Comparison of ENCODE assay signal across 9 cellular contexts in the genomic region with DNA sequence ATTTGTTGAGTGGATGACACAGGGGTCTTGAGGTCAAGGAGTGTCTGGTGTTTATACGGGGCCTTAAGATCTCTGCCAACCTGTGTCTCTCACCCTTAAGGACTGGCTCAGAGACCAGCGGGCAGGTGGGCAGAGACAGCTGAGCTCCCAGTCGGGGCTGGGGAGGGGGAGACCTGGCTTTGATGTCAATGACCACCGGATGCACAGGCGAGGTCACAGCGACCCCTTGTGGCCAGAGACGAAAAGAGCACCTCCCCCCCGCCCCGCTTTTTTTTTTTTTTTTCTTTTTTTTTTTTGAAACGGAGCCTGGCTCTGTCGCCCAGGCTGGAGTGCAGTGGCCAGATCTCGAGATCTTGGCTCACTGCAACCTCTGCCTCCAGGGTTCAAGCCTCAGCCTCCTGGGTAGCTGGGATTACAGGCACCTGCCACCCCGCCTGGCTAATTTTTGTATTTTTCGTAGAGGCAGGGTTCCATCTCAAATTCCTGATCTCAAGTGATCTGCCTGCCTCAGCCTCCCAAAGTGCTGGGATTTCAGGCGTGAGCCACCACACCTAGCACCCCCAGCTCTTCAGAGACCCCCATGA. TPM values are rescaled to one million over a fixed set of nuclear protein-coding genes. Genes with fewer than 3 reads are reported as not detected.
DNase-seq lines count a peak whose midpoint lies in the region; ATAC-seq and TF ChIP-seq lines count a peak whose summit lies in the region.
"Had no signal": no experiment of that assay in that cellular context is flagged by ENCODE, and none has a peak within 500 bp of the region (broad histone marks: within the 10 kb centered on the region; RNA-seq: fewer than 3 reads in every experiment).

No MANE protein-coding gene starts in this region.

- H3K36me3 ChIP-seq in gastroesophageal sphincter = peaks cover 0 to 20% of the 10 kb centered on the region in 2 donors
- H3K36me3 ChIP-seq: SJSA1 had no signal

- no peak for TF ChIP-seq POLR2A in gastroesophageal sphincter (IDR thresholded peaks at IDR 0.05)

- no peaks in the 10 kb centered on the region for H3K27me3 ChIP-seq in gastroesophageal sphincter
- H3K27me3 ChIP-seq: SJSA1 had no signal

- no peaks in the 10 kb centered on the region for H3K9me3 Mint-ChIP-seq in activated CD4-positive, alpha-beta T cell treated with anti-CD3 and anti-CD28 coated beads, Interleukin-2, amount 10 ng/mL, durations not matched to agents 7 days and 5 days

- H3K4me3 ChIP-seq in gastroesophageal sphincter = no peak overlapping the region
- H3K4me3 ChIP-seq: SJSA1 had no signal

- no peak overlapping the region for H3K4me3 Mint-ChIP-seq in activated CD4-positive, alpha-beta T cell treated with anti-CD3 and anti-CD28 coated beads, Interleukin-2, amount 10 ng/mL, durations not matched to agents 7 days and 5 days

- H3K27ac ChIP-seq in gastroesophageal sphincter = no peak overlapping the region
- H3K27ac ChIP-seq: SJSA1 had no signal

- H3K27me3 Mint-ChIP-seq in activated CD4-positive, alpha-beta T cell treated with anti-CD3 and anti-CD28 coated beads, Interleukin-2, amount 10 ng/mL, durations not matched to agents 7 days and 5 days = no peaks in the 10 kb centered on the region

- POLR2A ChIA-PET in activated CD4-positive, alpha-beta T cell treated with anti-CD3 and anti-CD28 coated beads, Interleukin-2, amount 10 ng/mL, durations not matched to agents 7 days and 5 days (lab: Charles Lee) = no interaction called here

- no peak for TF ChIP-seq EP300 in gastroesophageal sphincter (IDR thresholded peaks at IDR 0.05)

- H3K4me1 Mint-ChIP-seq in activated CD4-positive, alpha-beta T cell treated with anti-CD3 and anti-CD28 coated beads, Interleukin-2, amount 10 ng/mL, durations not matched to agents 7 days and 5 days = peaks cover 17% of the 10 kb centered on the region

- peaks cover 0 to 12% (median 0%) of the 10 kb centered on the region in 3 donors for H3K4me1 ChIP-seq in gastroesophageal sphincter
- H3K4me1 ChIP-seq: SJSA1 had no signal

- peaks cover 24% of the 10 kb centered on the region for H3K36me3 Mint-ChIP-seq in activated CD4-positive, alpha-beta T cell treated with anti-CD3 and anti-CD28 coated beads, Interleukin-2, amount 10 ng/mL, durations not matched to agents 7 days and 5 days (ENCODE audit: low read depth)

- ATAC-seq in gastroesophageal sphincter = no peak
- no peak for ATAC-seq in GM19324 (IDR thresholded peaks at IDR 0.05; ENCODE audit: low FRiP score, unreplicated experiment)
- ATAC-seq in left lobe of liver = no peak

- H3K27ac Mint-ChIP-seq in activated CD4-positive, alpha-beta T cell treated with anti-CD3 and anti-CD28 coated beads, Interleukin-2, amount 10 ng/mL, durations not matched to agents 7 days and 5 days = no peak overlapping the region

- CTCF ChIA-PET in activated CD4-positive, alpha-beta T cell treated with anti-CD3 and anti-CD28 coated beads, Interleukin-2, amount 10 ng/mL, durations not matched to agents 7 days and 5 days (lab: Charles Lee) = interaction anchor here (0.8 kb wide), 1 partner anchor 585 kb away, joined by 4 read pairs; no protein-coding TSS in a partner anchor

- H3K9me3 ChIP-seq in gastroesophageal sphincter = no peaks in the 10 kb centered on the region
- H3K9me3 ChIP-seq: SJSA1 had no signal

- peak in 3 of 4 experiments; percentile 8 to 59 (median 49) for TF ChIP-seq CTCF in gastroesophageal sphincter (IDR thresholded peaks at IDR 0.05)

- peak; percentile 21 for DNase-seq in DMS79 (lab: John Stamatoyannopoulos, UW)
- peak; percentile 24 for DNase-seq in HK-2 (ENCODE audit: unreplicated experiment)
- DNase-seq in activated CD4-positive, alpha-beta T cell treated with anti-CD3 and anti-CD28 coated beads, Interleukin-2, amount 10 ng/mL, durations not matched to agents 7 days and 5 days = peak; percentile 39
- peak; percentile 32 for DNase-seq in stimulated activated CD4-positive, alpha-beta T cell treated with anti-CD3 and anti-CD28 coated beads, Interleukin-4, amount 100 ng/mL, for 24 hours
- DNase-seq in left lobe of liver (ENCODE audit: low spot score) = no peak

- WGBS in gastroesophageal sphincter (ENCODE audit: low coverage in 1 of 2), 2 donors = 0 to 2% methylated on average over 2 to 7 of the region's 15 CpGs

RNA-seq across cellular contexts. Expression of gene KLK14, which starts 12.1 kb away (rescaled TPM):
- total RNA-seq in activated CD4-positive, alpha-beta T cell treated with anti-CD3 and anti-CD28 coated beads, Interleukin-2, amount 10 ng/mL, durations not matched to agents 7 days and 5 days = under 1 TPM; 0.35 to 0.67 TPM
- total RNA-seq in gastroesophageal sphincter = not detected
- total RNA-seq in left lobe of liver = not detected
- total RNA-seq: SJSA1, urinary bladder had no signal

RNA-seq across cellular contexts. Expression of gene CTU1, which starts 13.4 kb away (rescaled TPM):
- 1 to 10 TPM; 8.5 to 10.0 TPM for total RNA-seq in activated CD4-positive, alpha-beta T cell treated with anti-CD3 and anti-CD28 coated beads, Interleukin-2, amount 10 ng/mL, durations not matched to agents 7 days and 5 days
- 10 to 100 TPM in 3 of 4 donors, 1 to 10 TPM in 1; 9.8 to 12.8 (median 11.4) TPM for total RNA-seq in gastroesophageal sphincter
- total RNA-seq in left lobe of liver = 4.4 TPM

RNA-seq across cellular contexts. Expression of gene KLK13, which starts 29.9 kb away (rescaled TPM):
- total RNA-seq in activated CD4-positive, alpha-beta T cell treated with anti-CD3 and anti-CD28 coated beads, Interleukin-2, amount 10 ng/mL, durations not matched to agents 7 days and 5 days = not detected
- total RNA-seq in gastroesophageal sphincter (1 to 10 TPM in 3 of 4 donors, not detected in 1; 1.3 to 6.1 (median 5.1) TPM), left lobe of liver (not detected)
- total RNA-seq: SJSA1, urinary bladder had no signal

RNA-seq across cellular contexts. Expression of gene SIGLEC9, which starts 29.9 kb away (rescaled TPM):
- total RNA-seq in activated CD4-positive, alpha-beta T cell treated with anti-CD3 and anti-CD28 coated beads, Interleukin-2, amount 10 ng/mL, durations not matched to agents 7 days and 5 days = under 1 TPM; 0.20 to 0.27 TPM
- total RNA-seq in gastroesophageal sphincter (1 to 10 TPM in 3 of 4 donors, under 1 TPM in 1; 0.62 to 9.2 (median 4.0) TPM), left lobe of liver (4.8 TPM)
- total RNA-seq: SJSA1 had no signal

RNA-seq across cellular contexts. Expression of gene SIGLEC7, which starts 47.3 kb away (rescaled TPM):
- total RNA-seq in activated CD4-positive, alpha-beta T cell treated with anti-CD3 and anti-CD28 coated beads, Interleukin-2, amount 10 ng/mL, durations not matched to agents 7 days and 5 days = not detected
- 1 to 10 TPM in 2 of 4 donors, under 1 TPM in 1, not detected in 1; 0.46 to 4.4 (median 2.8) TPM for total RNA-seq in gastroesophageal sphincter
- total RNA-seq in left lobe of liver = 3.8 TPM
- total RNA-seq: SJSA1 had no signal
